Comparison of ENCODE assay signal across 18 cellular contexts in genomic region chr7:2007526-2007925, GRCh38.
DNase-seq lines count a peak whose midpoint lies in the region; ATAC-seq, FAIRE-seq and TF ChIP-seq lines count a peak whose summit lies in the region.
"Had no signal": no experiment of that assay in that cellular context is flagged by ENCODE, and none has a peak within 500 bp of the region (broad histone marks: within the 10 kb centered on the region; RNA-seq: fewer than 3 reads in every experiment).

No MANE protein-coding gene starts in this region.

- peak overlapping the region in 3 of 5 experiments; percentile 50 to 91 (median 79) for H3K27ac Mint-ChIP-seq in brain
- H3K27ac Mint-ChIP-seq: HFFc6 had no signal

- H3K27ac ChIP-seq in right atrium auricular region, result peak overlapping the region; percentile 89 to 98
- H3K27ac ChIP-seq: HL-60, RWPE1 had no signal

- no peak overlapping the region for H3K4me3 ChIP-seq in right atrium auricular region
- H3K4me3 ChIP-seq: K562 had no signal

- H3K9me3 ChIP-seq in right atrium auricular region, result no peaks in the 10 kb centered on the region
- H3K9me3 ChIP-seq: BE2C had no signal

- H3K36me3 Mint-ChIP-seq in brain, result peaks cover 4% of the 10 kb centered on the region

- DNase-seq in right atrium auricular region (ENCODE audit: low spot score) (no peak), left cardiac atrium (no peak), mesenteric fat pad (ENCODE audit: low spot score) (peak; percentile 41), urothelium cell line (ENCODE audit: low spot score) (no peak), NCI-H2227 (lab: John Stamatoyannopoulos, UW; ENCODE audit: unreplicated experiment) (no peak)
- DNase-seq: DMS 273 treated with DMSO at 0.1 percent for 48 hours, HFFc6, NCI-H1436 treated with DMSO at 0.1 percent for 48 hours, NCI-H2081, NCI-H2227 treated with DMSO at 0.1 percent for 48 hours, NCI-H526 had no signal

- no peaks in the 10 kb centered on the region for H3K9me3 Mint-ChIP-seq in brain
- H3K9me3 Mint-ChIP-seq: HFFc6 had no signal

- no peaks in the 10 kb centered on the region for H3K27me3 ChIP-seq in right atrium auricular region
- H3K27me3 ChIP-seq: BE2C had no signal

- H3K4me1 Mint-ChIP-seq in brain, result peaks cover 48% of the 10 kb centered on the region

- TF ChIP-seq CTCF in right atrium auricular region (IDR thresholded peaks at IDR 0.05) (no peak), brain (conservative IDR thresholded peaks at IDR 0.05) (no peak)

- intact Hi-C loops in left cardiac atrium (cut with DNase I), result no loop called here

- no peak overlapping the region for H3K4me3 Mint-ChIP-seq in brain
- H3K4me3 Mint-ChIP-seq: HFFc6 had no signal

- no peak for ATAC-seq in left cardiac atrium
- no peak for ATAC-seq in GM21619 (IDR thresholded peaks at IDR 0.05; ENCODE audit: unreplicated experiment)
- ATAC-seq: K562 had no signal

- H3K4me1 ChIP-seq in right atrium auricular region, result peaks cover 0 to 54% of the 10 kb centered on the region in 2 donors

- no peaks in the 10 kb centered on the region for H3K27me3 Mint-ChIP-seq in brain

- FAIRE-seq in urothelium cell line (lab: Jason Lieb, UNC), result peak; percentile 69
- FAIRE-seq: H1, K562 had no signal

- H3K36me3 ChIP-seq in right atrium auricular region, result no peaks in the 10 kb centered on the region
